Comparison of ENCODE assay signal across 8 cellular contexts in the genomic region with DNA sequence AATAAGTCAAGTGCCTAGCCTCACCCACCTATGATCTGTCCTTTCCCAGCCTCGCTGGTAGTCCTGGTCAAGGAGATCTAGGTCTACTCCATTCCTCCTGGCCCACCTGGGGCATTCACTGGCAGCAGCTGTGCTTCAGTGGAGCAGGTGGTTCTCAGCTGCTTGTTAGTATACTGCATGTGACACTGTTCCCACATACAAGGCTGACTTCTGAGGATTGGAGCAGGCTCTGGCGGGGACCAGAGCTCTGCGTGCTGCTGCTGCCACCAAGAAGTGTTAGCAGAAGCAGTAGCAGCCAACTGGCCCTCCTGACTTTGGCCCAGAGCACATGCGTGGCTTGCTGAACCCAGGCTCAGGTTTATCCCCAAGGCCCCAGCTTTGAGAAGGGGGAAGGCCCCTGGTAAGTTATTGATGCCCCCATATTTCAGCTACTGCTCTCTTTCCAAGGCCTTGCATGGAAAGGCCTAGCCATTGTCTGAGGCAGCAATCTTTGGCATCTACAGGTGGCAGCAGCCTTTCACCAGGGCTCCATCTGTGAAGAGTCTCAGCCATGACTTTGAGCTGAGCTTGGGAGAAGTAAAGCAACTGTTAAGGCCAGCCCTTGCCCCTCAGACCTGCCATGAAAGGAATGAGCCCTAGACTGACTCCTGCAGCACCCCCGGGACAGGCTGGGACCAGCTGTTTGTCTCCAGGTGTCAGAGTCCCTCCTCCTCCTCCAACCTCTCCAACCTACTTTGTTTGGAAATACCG. TPM values are rescaled to one million over a fixed set of nuclear protein-coding genes. Genes with fewer than 3 reads are reported as not detected.
DNase-seq lines count a peak whose midpoint lies in the region; ATAC-seq and TF ChIP-seq lines count a peak whose summit lies in the region.
"Had no signal": no experiment of that assay in that cellular context is flagged by ENCODE, and none has a peak within 500 bp of the region (broad histone marks: within the 10 kb centered on the region; RNA-seq: fewer than 3 reads in every experiment).

No MANE protein-coding gene starts in this region.

- H3K27me3 Mint-ChIP-seq in immature natural killer cell (ENCODE audit: low read depth in 3 of 3), result peaks cover 9 to 12% (median 9%) of the 10 kb centered on the region in 3 donors

- no peaks in the 10 kb centered on the region for H3K9me3 Mint-ChIP-seq in immature natural killer cell

- H3K4me3 ChIP-seq in thoracic aorta, result no peak overlapping the region

- peak overlapping the region; percentile 86 to 96 (median 92) for H3K27ac Mint-ChIP-seq in immature natural killer cell

- H3K36me3 Mint-ChIP-seq in immature natural killer cell, result peaks cover 17 to 33% (median 23%) of the 10 kb centered on the region in 3 donors

- no peak for ATAC-seq in thoracic aorta (ENCODE audit: insufficient number of reproducible peaks, low FRiP score, low read depth)

- no peaks in the 10 kb centered on the region for H3K9me3 ChIP-seq in thoracic aorta

- H3K4me1 Mint-ChIP-seq in immature natural killer cell, result peaks cover 71 to 74% of the 10 kb centered on the region in 2 donors

- no peak for TF ChIP-seq CTCF in thoracic aorta (IDR thresholded peaks at IDR 0.05)

- H3K4me1 ChIP-seq in thoracic aorta (ENCODE audit: control insufficient read depth in 1 of 2, low read depth in 2 of 2), result peaks cover 13 to 25% of the 10 kb centered on the region in 2 donors

- peak overlapping the region; percentile 79 to 82 for H3K27ac ChIP-seq in thoracic aorta

- no peaks in the 10 kb centered on the region for H3K27me3 ChIP-seq in thoracic aorta (replicated peaks; ENCODE audit: insufficient read depth)

- peaks cover 62% of the 10 kb centered on the region for H3K36me3 ChIP-seq in thoracic aorta

- H3K4me3 Mint-ChIP-seq in immature natural killer cell, result peak overlapping the region in 1 of 5 donors; percentile 18

- peak; percentile 26 to 39 for DNase-seq in SHP77 (lab: John Stamatoyannopoulos, UW)
- no peak for DNase-seq in SHP77 treated with DMSO at 0.1 percent for 48 hours (lab: John Stamatoyannopoulos, UW)
- no peak for DNase-seq in immature natural killer cell
- no peak for DNase-seq in thoracic aorta (ENCODE audit: low spot score)
- DNase-seq in NK-92 treated with Interleukin-12 subunit alpha and Interleukin-12 subunit beta, amount 100 ng/mL, for 24 hours (lab: John Stamatoyannopoulos, UW), result no peak
- no peak for DNase-seq in SIG-M5 (lab: John Stamatoyannopoulos, UW)

RNA-seq across cellular contexts. Expression of gene ARHGAP1, which starts 26.5 kb away (rescaled TPM):
- polyA plus RNA-seq in immature natural killer cell, result 100 to 1,000 TPM in 1 of 3 donors, 10 to 100 TPM in 2; 38.6 to 104 (median 60.4) TPM
- 100 to 1,000 TPM; 106 to 159 TPM for total RNA-seq in thoracic aorta

RNA-seq across cellular contexts. Expression of gene ZNF408, which starts 26.9 kb away (rescaled TPM):
- 10 to 100 TPM in 1 of 3 donors, 1 to 10 TPM in 2; 9.1 to 14.6 (median 9.5) TPM for polyA plus RNA-seq in immature natural killer cell
- total RNA-seq in thoracic aorta, result 10 to 100 TPM in 1 of 2 donors, 1 to 10 TPM in 1; 5.9 to 11.9 TPM

RNA-seq across cellular contexts. Expression of gene F2, which starts 45.1 kb away (rescaled TPM):
- not detected for polyA plus RNA-seq in immature natural killer cell
- not detected for total RNA-seq in thoracic aorta
- total RNA-seq: glomerular endothelial cell had no signal
- polyA plus RNA-seq: AG04450 had no signal

RNA-seq across cellular contexts. Expression of gene ATG13, which starts 56.5 kb away (rescaled TPM):
- polyA plus RNA-seq in immature natural killer cell, result 100 to 1,000 TPM in 2 of 3 donors, 10 to 100 TPM in 1; 67.4 to 103 (median 100) TPM
- total RNA-seq in thoracic aorta, result 100 to 1,000 TPM; 121 to 144 TPM

RNA-seq across cellular contexts. Expression of gene HARBI1, which starts 56.9 kb away (rescaled TPM):
- polyA plus RNA-seq in immature natural killer cell, result 1 to 10 TPM; 1.3 to 9.9 (median 2.9) TPM
- total RNA-seq in thoracic aorta, result 1 to 10 TPM in 1 of 2 donors, not detected in 1; 1.1 TPM

Comparison
In these comparisons a context has a peak if more than half of its experiments do, and no peak if none do; other contexts are left out.
1. DNase-seq: peak in SHP77 (2 of 2); none in SHP77 treated with DMSO at 0.1 percent for 48 hours (single experiment), immature natural killer cell (0 of 3), thoracic aorta (single experiment), NK-92 treated with Interleukin-12 subunit alpha and Interleukin-12 subunit beta, amount 100 ng/mL, for 24 hours (single experiment) and SIG-M5 (single experiment).